33 cellular contexts compared by ENCODE assay signal in genomic region chr5:90996089-90996488, GRCh38.
A peak's percentile ranks its signal among the peaks of the same experiment; 100 is the strongest.
DNase-seq lines count a peak whose midpoint lies in the region; ATAC-seq, FAIRE-seq and TF ChIP-seq lines count a peak whose summit lies in the region.
"Had no signal": no experiment of that assay in that cellular context is flagged by ENCODE, and none has a peak within 500 bp of the region (broad histone marks: within the 10 kb centered on the region; RNA-seq: fewer than 3 reads in every experiment).

No MANE protein-coding gene starts in this region.

- TF ChIP-seq CTCF in natural killer cell (IDR thresholded peaks at IDR 0.05) (no peak), HEK293 (tag by site-specific recombination; IDR thresholded peaks at IDR 0.05) (no peak)

- H3K36me3 ChIP-seq in HEK293 (ENCODE audit: control insufficient read depth in 2 of 2, insufficient read depth in 1 of 2, low read length in 2 of 2) = no peaks in the 10 kb centered on the region; a peak in 1 of 3 replicates
- H3K36me3 ChIP-seq: BE2C; BLaER1; BLaER1 treated with 17β-estradiol and CSF1 and Interleukin-3, amounts not matched to agents 10 nM and 100 nM had no signal

- no peak overlapping the region for H3K4me3 ChIP-seq in HEK293 (ENCODE audit: low read depth, low read length)
- H3K4me3 ChIP-seq: A549; BLaER1; BLaER1 treated with 17β-estradiol and CSF1 and Interleukin-3, amounts not matched to agents 10 nM and 100 nM had no signal

- H3K36me3 Mint-ChIP-seq in natural killer cell treated with Interleukin-12 subunit alpha and Interleukin-12 subunit beta and Interleukin-15 and Interleukin-18, amount 100 ng/mL, for 72 hours = peaks cover 9% of the 10 kb centered on the region
- peaks cover 8% of the 10 kb centered on the region for H3K36me3 Mint-ChIP-seq in natural killer cell
- H3K36me3 Mint-ChIP-seq: CD14-positive monocyte; CD4-positive, CD25-positive, alpha-beta regulatory T cell; CD8-positive, alpha-beta memory T cell; CD8-positive, alpha-beta T cell had no signal

- no peak for ATAC-seq in natural killer cell treated with Interleukin-12 subunit alpha and Interleukin-12 subunit beta and Interleukin-15 and Interleukin-18, amount 100 ng/mL, for 72 hours
- no peak for ATAC-seq in natural killer cell
- ATAC-seq: A549; CD8-positive, alpha-beta T cell had no signal

- intact Hi-C loops in natural killer cell (cut with micrococcal nuclease) = no loop called here

- peaks cover 4% of the 10 kb centered on the region for H3K9me3 Mint-ChIP-seq in natural killer cell treated with Interleukin-12 subunit alpha and Interleukin-12 subunit beta and Interleukin-15 and Interleukin-18, amount 100 ng/mL, for 72 hours
- H3K9me3 Mint-ChIP-seq in natural killer cell = peaks cover 7 to 12% of the 10 kb centered on the region in 2 donors

- FAIRE-seq in RCC 7860 (lab: Jason Lieb, UNC) = no peak
- FAIRE-seq: A204.1, A549, D721Med had no signal

- H3K9me3 ChIP-seq in HEK293 (ENCODE audit: control insufficient read depth, insufficient read depth, low read depth, low read length) = no peaks in the 10 kb centered on the region
- H3K9me3 ChIP-seq: BE2C, Caco-2 had no signal

- no peaks in the 10 kb centered on the region for H3K4me1 Mint-ChIP-seq in natural killer cell treated with Interleukin-12 subunit alpha and Interleukin-12 subunit beta and Interleukin-15 and Interleukin-18, amount 100 ng/mL, for 72 hours (ENCODE audit: low read depth in 2 of 2)
- no peaks in the 10 kb centered on the region for H3K4me1 Mint-ChIP-seq in natural killer cell
- H3K4me1 Mint-ChIP-seq: B cell; CD14-positive monocyte; CD4-positive, alpha-beta memory T cell; CD4-positive, CD25-positive, alpha-beta regulatory T cell; CD8-positive, alpha-beta memory T cell had no signal

- H3K4me3 Mint-ChIP-seq in natural killer cell treated with Interleukin-12 subunit alpha and Interleukin-12 subunit beta and Interleukin-15 and Interleukin-18, amount 100 ng/mL, for 72 hours = no peak overlapping the region
- no peak overlapping the region for H3K4me3 Mint-ChIP-seq in natural killer cell
- H3K4me3 Mint-ChIP-seq: B cell; CD14-positive monocyte; CD4-positive, alpha-beta memory T cell; CD4-positive, alpha-beta T cell; CD4-positive, CD25-positive, alpha-beta regulatory T cell; CD8-positive, alpha-beta memory T cell; CD8-positive, alpha-beta T cell had no signal

- no peaks in the 10 kb centered on the region for H3K4me1 ChIP-seq in HEK293 (ENCODE audit: control insufficient read depth, insufficient read depth, low read length)
- H3K4me1 ChIP-seq: A549; BE2C; BLaER1; BLaER1 treated with 17β-estradiol and CSF1 and Interleukin-3, amounts not matched to agents 10 nM and 100 nM had no signal

- DNase-seq in natural killer cell treated with Interleukin-12 subunit alpha and Interleukin-12 subunit beta and Interleukin-15 and Interleukin-18, amount 100 ng/mL, for 72 hours (ENCODE audit: low spot score) = peak; percentile 58
- DNase-seq in natural killer cell = no peak
- no peak for DNase-seq in RCC 7860 (ENCODE audit: low spot score)
- DNase-seq: 8988T; ACHN; AML-193; BE2C; C1 segment of cervical spinal cord; Caco-2; Calu3; CD4-positive, alpha-beta T cell; CD4-positive, CD25-positive, alpha-beta regulatory T cell; CD8-positive, alpha-beta memory T cell; CD8-positive, alpha-beta T cell; COR-L47; DMS 273 treated with DMSO at 0.1 percent for 48 hours; DMS153; DMS53; DMS79; DMS79 treated with DMSO at 0.1 percent for 48 hours; DND-41; EL had no signal

- CTCF ChIA-PET in HEK293 (lab: Yijun Ruan, JAX) = no interaction called here

- H3K27ac ChIP-seq in HEK293 (ENCODE audit: extremely low read depth, low read depth, low read length) = no peak overlapping the region
- H3K27ac ChIP-seq: 22Rv1; A549; BLaER1; BLaER1 treated with 17β-estradiol and CSF1 and Interleukin-3, amounts not matched to agents 10 nM and 100 nM; C4-2B had no signal

- POLR2A ChIA-PET in HEK293 (lab: Yijun Ruan, JAX) = no interaction called here

- H3K27ac Mint-ChIP-seq in natural killer cell treated with Interleukin-12 subunit alpha and Interleukin-12 subunit beta and Interleukin-15 and Interleukin-18, amount 100 ng/mL, for 72 hours = no peak overlapping the region
- no peak overlapping the region for H3K27ac Mint-ChIP-seq in natural killer cell
- H3K27ac Mint-ChIP-seq: B cell; CD14-positive monocyte; CD4-positive, alpha-beta memory T cell; CD4-positive, alpha-beta T cell; CD4-positive, CD25-positive, alpha-beta regulatory T cell; CD8-positive, alpha-beta memory T cell; CD8-positive, alpha-beta T cell had no signal

- peaks cover 0 to 6% of the 10 kb centered on the region in 2 donors for H3K27me3 Mint-ChIP-seq in natural killer cell treated with Interleukin-12 subunit alpha and Interleukin-12 subunit beta and Interleukin-15 and Interleukin-18, amount 100 ng/mL, for 72 hours
- peaks cover 3 to 7% of the 10 kb centered on the region in 2 donors for H3K27me3 Mint-ChIP-seq in natural killer cell (ENCODE audit: low read depth in 2 of 2)
- H3K27me3 Mint-ChIP-seq: CD4-positive, alpha-beta T cell had no signal

TF ChIP-seq in HEK293, 187 proteins besides CTCF, POLR2A, EP300 and RAD21:
- TF ChIP-seq ZNF239 (tag by site-specific recombination; IDR thresholded peaks at IDR 0.05) (no peak), ZNF292 (tag by site-specific recombination; IDR thresholded peaks at IDR 0.05; ENCODE audit: borderline replicate concordance, low read depth) (no peak), ZFP41 (tag by site-specific recombination; IDR thresholded peaks at IDR 0.05; ENCODE audit: borderline replicate concordance) (no peak), ZNF202 (tag by site-specific recombination; IDR thresholded peaks at IDR 0.05; ENCODE audit: borderline replicate concordance) (no peak), ZNF585B (tag by site-specific recombination; IDR thresholded peaks at IDR 0.05) (peak; percentile 77), ZNF138 (tag by site-specific recombination; IDR thresholded peaks at IDR 0.05; ENCODE audit: borderline replicate concordance) (no peak)
